30 cellular contexts compared by ENCODE assay signal in genomic region chr5:41286696-41287095, GRCh38.
"Had no signal": no experiment of that assay in that cellular context is flagged by ENCODE, and none has a peak within 500 bp of the region (broad histone marks: within the 10 kb centered on the region; RNA-seq: fewer than 3 reads in every experiment).

No MANE protein-coding gene starts in this region.

- H3K27ac Mint-ChIP-seq: activated B cell treated with CpG ODN at 0.5 μM for 24 hours; activated CD4-positive, alpha-beta memory T cell treated with anti-CD3 and anti-CD28 coated beads, Interleukin-2, amount 10 ng/mL, durations not matched to agents 7 days and 5 days; activated CD4-positive, alpha-beta T cell treated with anti-CD3 and anti-CD28 coated beads for 36 hours; activated CD4-positive, alpha-beta T cell treated with anti-CD3 and anti-CD28 coated beads, Interleukin-2, amount 10 ng/mL, durations not matched to agents 7 days and 5 days; activated naive CD8-positive, alpha-beta T cell; activated T-helper 17 cell treated with anti-CD3 and anti-CD28 coated beads, Interleukin-2, amount 50 U/mL, for 72 hours; T-helper 17 cell; T-helper 2 cell treated with Interferon-gamma antibody and Interleukin-4, amounts not matched to agents 5 μg/mL and 100 μg/mL, for 36 hours had no signal

- H3K4me3 ChIP-seq: body of pancreas, colonic mucosa, esophagus muscularis mucosa, gastrocnemius medialis had no signal

- H3K4me1 ChIP-seq: body of pancreas, esophagus muscularis mucosa, foreskin keratinocyte, gastrocnemius medialis had no signal

- ATAC-seq: activated CD4-positive, alpha-beta T cell treated with anti-CD3 and anti-CD28 coated beads for 36 hours; activated T-cell treated with anti-CD3 and anti-CD28 coated beads, Interleukin-2, amount 50 U/mL, for 4 hours; activated T-helper 17 cell treated with anti-CD3 and anti-CD28 coated beads, Interleukin-2, amount 50 U/mL, for 72 hours; body of pancreas; foreskin keratinocyte; gastrocnemius medialis; T-helper 17 cell had no signal

- H3K4me3 Mint-ChIP-seq: activated B cell treated with CpG ODN at 0.5 μM for 24 hours; activated CD4-positive, alpha-beta memory T cell treated with anti-CD3 and anti-CD28 coated beads, Interleukin-2, amount 10 ng/mL, durations not matched to agents 7 days and 5 days; activated CD4-positive, alpha-beta T cell treated with anti-CD3 and anti-CD28 coated beads for 36 hours; activated CD4-positive, alpha-beta T cell treated with anti-CD3 and anti-CD28 coated beads, Interleukin-2, amount 10 ng/mL, durations not matched to agents 7 days and 5 days; activated naive CD8-positive, alpha-beta T cell; activated T-cell treated with anti-CD3 and anti-CD28 coated beads, Interleukin-2, amount 50 U/mL, for 4 hours; activated T-helper 17 cell treated with anti-CD3 and anti-CD28 coated beads, Interleukin-2, amount 50 U/mL, for 72 hours; T-helper 17 cell; T-helper 2 cell treated with Interferon-gamma antibody and Interleukin-4, amounts not matched to agents 5 μg/mL and 100 μg/mL, for 36 hours had no signal

- H3K9me3 Mint-ChIP-seq: activated B cell treated with CpG ODN at 0.5 μM for 24 hours; activated CD4-positive, alpha-beta memory T cell treated with anti-CD3 and anti-CD28 coated beads, Interleukin-2, amount 10 ng/mL, durations not matched to agents 7 days and 5 days; activated CD4-positive, alpha-beta T cell treated with anti-CD3 and anti-CD28 coated beads, Interleukin-2, amount 10 ng/mL, durations not matched to agents 7 days and 5 days; activated T-helper 17 cell treated with anti-CD3 and anti-CD28 coated beads, Interleukin-2, amount 50 U/mL, for 72 hours; T-helper 2 cell treated with Interferon-gamma antibody and Interleukin-4, amounts not matched to agents 5 μg/mL and 100 μg/mL, for 36 hours had no signal

- H3K27me3 Mint-ChIP-seq: activated B cell treated with CpG ODN at 0.5 μM for 24 hours; activated CD4-positive, alpha-beta memory T cell treated with anti-CD3 and anti-CD28 coated beads, Interleukin-2, amount 10 ng/mL, durations not matched to agents 7 days and 5 days had no signal

- H3K4me1 Mint-ChIP-seq: activated CD4-positive, alpha-beta memory T cell treated with anti-CD3 and anti-CD28 coated beads, Interleukin-2, amount 10 ng/mL, durations not matched to agents 7 days and 5 days; activated CD4-positive, alpha-beta T cell treated with anti-CD3 and anti-CD28 coated beads for 36 hours; activated CD4-positive, alpha-beta T cell treated with anti-CD3 and anti-CD28 coated beads, Interleukin-2, amount 10 ng/mL, durations not matched to agents 7 days and 5 days; activated T-helper 17 cell treated with anti-CD3 and anti-CD28 coated beads, Interleukin-2, amount 50 U/mL, for 72 hours had no signal

- H3K36me3 ChIP-seq: colonic mucosa, esophagus muscularis mucosa, gastrocnemius medialis, WERI-Rb-1 had no signal

- DNase-seq: activated B cell treated with CpG ODN at 0.5 μM for 24 hours; activated CD4-positive, alpha-beta memory T cell treated with anti-CD3 and anti-CD28 coated beads, Interleukin-2, amount 10 ng/mL, durations not matched to agents 7 days and 5 days; activated CD4-positive, alpha-beta T cell treated with anti-CD3 and anti-CD28 coated beads for 36 hours; activated CD4-positive, alpha-beta T cell treated with anti-CD3 and anti-CD28 coated beads, Interleukin-2, amount 10 ng/mL, durations not matched to agents 7 days and 5 days; activated CD4-positive, alpha-beta T cell treated with anti-CD3 and anti-CD28 coated beads, Interleukin-2, amount 50 U/mL, for 4 hours; activated CD4-positive, CD25-positive, alpha-beta regulatory T cell treated with anti-CD3 and anti-CD28 coated beads, Interleukin-2, amount 50 U/mL, for 72 hours; activated effector memory CD4-positive, alpha-beta T cell treated with Interleukin-2 at 50 U/mL for 16 hours; activated gamma-delta T cell treated with Interleukin-2 at 50 U/mL for 16 hours; activated naive CD4-positive, alpha-beta T cell treated with anti-CD3 and anti-CD28 coated beads, Interleukin-2, amount 50 U/mL, for 16 hours; activated naive CD4-positive, alpha-beta T cell treated with Interleukin-2 at 50 U/mL for 16 hours; activated T-cell treated with anti-CD3 and anti-CD28 coated beads, Interleukin-2, amount 50 U/mL, for 4 hours; amygdala; aorta; body of pancreas; central memory CD4-positive, alpha-beta T cell; cerebellar nuclear complex; colonic mucosa; effector CD8-positive, alpha-beta T cell; erythroblast; foreskin keratinocyte; gastrocnemius medialis; glutamatergic neuron; T-helper 1 cell; T-helper 17 cell; T1000; WERI-Rb-1 had no signal

- H3K36me3 Mint-ChIP-seq: activated naive CD8-positive, alpha-beta T cell had no signal

- H3K9me3 ChIP-seq: body of pancreas, colonic mucosa, esophagus muscularis mucosa, gastrocnemius medialis had no signal

- H3K27me3 ChIP-seq: body of pancreas, colonic mucosa, esophagus muscularis mucosa, foreskin keratinocyte, gastrocnemius medialis had no signal

- H3K27ac ChIP-seq: body of pancreas, colonic mucosa, esophagus muscularis mucosa, foreskin keratinocyte, gastrocnemius medialis, WERI-Rb-1 had no signal
